14 cellular contexts compared by ENCODE assay signal in the genomic region with DNA sequence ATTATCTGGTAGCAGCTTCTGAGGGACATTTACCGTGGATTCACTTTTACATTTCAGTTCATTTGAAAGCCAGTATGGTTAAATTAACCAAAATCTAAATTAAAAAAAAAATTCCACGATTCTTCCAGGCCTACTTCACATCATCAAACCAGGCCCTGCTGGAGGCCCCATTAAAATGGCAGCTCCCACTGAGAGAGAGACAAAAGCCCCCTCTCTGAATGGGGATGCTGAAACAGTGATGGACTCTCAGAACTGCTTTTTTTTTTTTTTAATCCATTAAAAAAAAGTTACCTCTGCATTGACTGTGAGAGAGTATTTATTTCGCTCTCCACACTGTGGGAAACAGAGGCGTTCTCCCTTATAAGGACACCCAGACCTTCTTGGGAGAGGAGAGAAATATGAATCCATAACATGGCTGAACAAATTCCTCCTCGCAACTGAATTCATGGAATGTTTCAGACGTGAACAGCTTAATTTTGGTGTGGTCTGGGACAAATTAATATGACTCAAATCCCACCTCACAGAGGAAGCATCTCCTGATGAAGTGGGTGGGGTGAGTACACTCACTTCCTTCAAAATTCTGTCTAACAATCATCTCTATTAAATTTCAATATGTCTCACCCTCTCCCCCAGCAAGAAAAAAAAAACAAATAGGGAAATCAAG.
DNase-seq lines count a peak whose midpoint lies in the region; ATAC-seq, FAIRE-seq and TF ChIP-seq lines count a peak whose summit lies in the region.
"Had no signal": no experiment of that assay in that cellular context is flagged by ENCODE, and none has a peak within 500 bp of the region (broad histone marks: within the 10 kb centered on the region; RNA-seq: fewer than 3 reads in every experiment).

No MANE protein-coding gene starts in this region.

- FAIRE-seq in frontal cortex (lab: Jason Lieb, UNC), result no peak

- ATAC-seq in GM23338 (peak; percentile 73), HG02798 (IDR thresholded peaks at IDR 0.05; ENCODE audit: poor library complexity, unreplicated experiment) (no peak)

- H3K36me3 ChIP-seq in GM23338 (ENCODE audit: insufficient read depth) (no peaks in the 10 kb centered on the region), SJSA1 (no peaks in the 10 kb centered on the region), osteoblast (ENCODE audit: insufficient read depth, low read length) (no peaks in the 10 kb centered on the region)

- peaks cover 35% of the 10 kb centered on the region for H3K27me3 Mint-ChIP-seq in GM23338 (ENCODE audit: insufficient read depth, low read depth, poor library complexity)
- H3K27me3 Mint-ChIP-seq: activated naive CD8-positive, alpha-beta T cell had no signal

- no peaks in the 10 kb centered on the region for H4K20me1 ChIP-seq in GM23338 (replicated peaks; ENCODE audit: insufficient read depth)
- no peaks in the 10 kb centered on the region for H4K20me1 ChIP-seq in osteoblast (ENCODE audit: insufficient read depth, low read length)

- H3K4me1 ChIP-seq in GM23338 (ENCODE audit: insufficient read depth), result peaks cover 30% of the 10 kb centered on the region
- peaks cover 61% of the 10 kb centered on the region for H3K4me1 ChIP-seq in SJSA1 (replicated peaks)
- H3K4me1 ChIP-seq in osteoblast (ENCODE audit: insufficient read depth, low read length), result peaks cover 17% of the 10 kb centered on the region

- no peaks in the 10 kb centered on the region for H3K36me3 Mint-ChIP-seq in GM23338 (ENCODE audit: low read depth)
- H3K36me3 Mint-ChIP-seq: activated naive CD8-positive, alpha-beta T cell had no signal

- H3F3A ChIP-seq in GM23338 (replicated peaks; ENCODE audit: low read depth), result no peaks in the 10 kb centered on the region

- H3K4me3 ChIP-seq in GM23338 (peak overlapping the region; percentile 53), SJSA1 (no peak overlapping the region), fibroblast of mammary gland (ENCODE audit: control insufficient read depth, low read depth, low read length) (no peak overlapping the region), osteoblast (ENCODE audit: insufficient read depth, low read length) (peak overlapping the region; percentile 69)

- TF ChIP-seq CTCF in GM23338 (conservative IDR thresholded peaks at IDR 0.05; ENCODE audit: low read depth in 2 of 2), result no peak
- no peak for TF ChIP-seq CTCF in fibroblast of mammary gland (conservative IDR thresholded peaks at IDR 0.05; ENCODE audit: control insufficient read depth, insufficient read depth, low read depth, low read length)
- TF ChIP-seq CTCF in osteoblast (IDR thresholded peaks at IDR 0.05; ENCODE audit: extremely low read depth, low read depth, low read length), result no peak

- H3K27me3 ChIP-seq in GM23338 (ENCODE audit: insufficient read depth) (peaks cover 45% of the 10 kb centered on the region), SJSA1 (replicated peaks) (no peaks in the 10 kb centered on the region), osteoblast (ENCODE audit: insufficient read depth, low read length) (no peaks in the 10 kb centered on the region)

- H3K4me2 ChIP-seq in GM23338 (peak overlapping the region; percentile 79), osteoblast (ENCODE audit: insufficient read depth, low read length) (peak overlapping the region; percentile 91)

- no peak overlapping the region for H2AFZ ChIP-seq in GM23338
- peak overlapping the region; percentile 60 for H2AFZ ChIP-seq in osteoblast (ENCODE audit: low read length)

- no peaks in the 10 kb centered on the region; the same call in 2 of the 3 replicates for H3K9me3 Mint-ChIP-seq in GM23338

- peaks cover 41% of the 10 kb centered on the region for H3K4me1 Mint-ChIP-seq in GM23338

- H3K9me3 ChIP-seq in SJSA1 (replicated peaks) (no peaks in the 10 kb centered on the region), osteoblast (ENCODE audit: low read depth, low read length) (no peaks in the 10 kb centered on the region)

- H3K27ac Mint-ChIP-seq in GM23338, result peak overlapping the region; percentile 56
- H3K27ac Mint-ChIP-seq: activated naive CD8-positive, alpha-beta T cell had no signal

- peak overlapping the region; percentile 72 for H3K4me3 Mint-ChIP-seq in GM23338
- H3K4me3 Mint-ChIP-seq: activated naive CD8-positive, alpha-beta T cell had no signal

- H3K27ac ChIP-seq in GM23338 (ENCODE audit: low read depth) (no peak overlapping the region), SJSA1 (peak overlapping the region; percentile 93), osteoblast (ENCODE audit: low read depth, low read length) (peak overlapping the region; percentile 94)

- DNase-seq in GM23338 (ENCODE audit: low spot score) (peak; percentile 61), SJSA1 (ENCODE audit: low read depth in 1 of 2, low spot score in 2 of 2) (peak; percentile 44 to 62), fibroblast of mammary gland (ENCODE audit: low read depth) (peak; percentile 72), osteoblast (ENCODE audit: insufficient read length, low spot score, missing footprints) (no peak), SW480 (ENCODE audit: low spot score) (no peak), activated T-cell treated with anti-CD3 and anti-CD28 coated beads for 4 hours (no peak), frontal cortex (ENCODE audit: low spot score in 2 of 2) (no peak)
- DNase-seq: activated CD4-positive, alpha-beta T cell treated with anti-CD3 and anti-CD28 coated beads for 48 hours; DND-41; NCI-H1092; NCI-H82; stimulated activated CD8-positive, alpha-beta memory T cell treated with anti-CD3 and anti-CD28 coated beads, Interleukin-4, amount 100 ng/mL, for 48 hours had no signal

- no peaks in the 10 kb centered on the region for H3K9me2 ChIP-seq in GM23338 (ENCODE audit: insufficient read depth)

- H3K79me2 ChIP-seq in GM23338 (replicated peaks; ENCODE audit: insufficient read depth) (no peaks in the 10 kb centered on the region), osteoblast (ENCODE audit: insufficient read depth, low read length) (no peaks in the 10 kb centered on the region)

TF ChIP-seq in GM23338, 12 proteins besides CTCF, POLR2A, EP300 and RAD21:
- TF ChIP-seq, protein P1, sequence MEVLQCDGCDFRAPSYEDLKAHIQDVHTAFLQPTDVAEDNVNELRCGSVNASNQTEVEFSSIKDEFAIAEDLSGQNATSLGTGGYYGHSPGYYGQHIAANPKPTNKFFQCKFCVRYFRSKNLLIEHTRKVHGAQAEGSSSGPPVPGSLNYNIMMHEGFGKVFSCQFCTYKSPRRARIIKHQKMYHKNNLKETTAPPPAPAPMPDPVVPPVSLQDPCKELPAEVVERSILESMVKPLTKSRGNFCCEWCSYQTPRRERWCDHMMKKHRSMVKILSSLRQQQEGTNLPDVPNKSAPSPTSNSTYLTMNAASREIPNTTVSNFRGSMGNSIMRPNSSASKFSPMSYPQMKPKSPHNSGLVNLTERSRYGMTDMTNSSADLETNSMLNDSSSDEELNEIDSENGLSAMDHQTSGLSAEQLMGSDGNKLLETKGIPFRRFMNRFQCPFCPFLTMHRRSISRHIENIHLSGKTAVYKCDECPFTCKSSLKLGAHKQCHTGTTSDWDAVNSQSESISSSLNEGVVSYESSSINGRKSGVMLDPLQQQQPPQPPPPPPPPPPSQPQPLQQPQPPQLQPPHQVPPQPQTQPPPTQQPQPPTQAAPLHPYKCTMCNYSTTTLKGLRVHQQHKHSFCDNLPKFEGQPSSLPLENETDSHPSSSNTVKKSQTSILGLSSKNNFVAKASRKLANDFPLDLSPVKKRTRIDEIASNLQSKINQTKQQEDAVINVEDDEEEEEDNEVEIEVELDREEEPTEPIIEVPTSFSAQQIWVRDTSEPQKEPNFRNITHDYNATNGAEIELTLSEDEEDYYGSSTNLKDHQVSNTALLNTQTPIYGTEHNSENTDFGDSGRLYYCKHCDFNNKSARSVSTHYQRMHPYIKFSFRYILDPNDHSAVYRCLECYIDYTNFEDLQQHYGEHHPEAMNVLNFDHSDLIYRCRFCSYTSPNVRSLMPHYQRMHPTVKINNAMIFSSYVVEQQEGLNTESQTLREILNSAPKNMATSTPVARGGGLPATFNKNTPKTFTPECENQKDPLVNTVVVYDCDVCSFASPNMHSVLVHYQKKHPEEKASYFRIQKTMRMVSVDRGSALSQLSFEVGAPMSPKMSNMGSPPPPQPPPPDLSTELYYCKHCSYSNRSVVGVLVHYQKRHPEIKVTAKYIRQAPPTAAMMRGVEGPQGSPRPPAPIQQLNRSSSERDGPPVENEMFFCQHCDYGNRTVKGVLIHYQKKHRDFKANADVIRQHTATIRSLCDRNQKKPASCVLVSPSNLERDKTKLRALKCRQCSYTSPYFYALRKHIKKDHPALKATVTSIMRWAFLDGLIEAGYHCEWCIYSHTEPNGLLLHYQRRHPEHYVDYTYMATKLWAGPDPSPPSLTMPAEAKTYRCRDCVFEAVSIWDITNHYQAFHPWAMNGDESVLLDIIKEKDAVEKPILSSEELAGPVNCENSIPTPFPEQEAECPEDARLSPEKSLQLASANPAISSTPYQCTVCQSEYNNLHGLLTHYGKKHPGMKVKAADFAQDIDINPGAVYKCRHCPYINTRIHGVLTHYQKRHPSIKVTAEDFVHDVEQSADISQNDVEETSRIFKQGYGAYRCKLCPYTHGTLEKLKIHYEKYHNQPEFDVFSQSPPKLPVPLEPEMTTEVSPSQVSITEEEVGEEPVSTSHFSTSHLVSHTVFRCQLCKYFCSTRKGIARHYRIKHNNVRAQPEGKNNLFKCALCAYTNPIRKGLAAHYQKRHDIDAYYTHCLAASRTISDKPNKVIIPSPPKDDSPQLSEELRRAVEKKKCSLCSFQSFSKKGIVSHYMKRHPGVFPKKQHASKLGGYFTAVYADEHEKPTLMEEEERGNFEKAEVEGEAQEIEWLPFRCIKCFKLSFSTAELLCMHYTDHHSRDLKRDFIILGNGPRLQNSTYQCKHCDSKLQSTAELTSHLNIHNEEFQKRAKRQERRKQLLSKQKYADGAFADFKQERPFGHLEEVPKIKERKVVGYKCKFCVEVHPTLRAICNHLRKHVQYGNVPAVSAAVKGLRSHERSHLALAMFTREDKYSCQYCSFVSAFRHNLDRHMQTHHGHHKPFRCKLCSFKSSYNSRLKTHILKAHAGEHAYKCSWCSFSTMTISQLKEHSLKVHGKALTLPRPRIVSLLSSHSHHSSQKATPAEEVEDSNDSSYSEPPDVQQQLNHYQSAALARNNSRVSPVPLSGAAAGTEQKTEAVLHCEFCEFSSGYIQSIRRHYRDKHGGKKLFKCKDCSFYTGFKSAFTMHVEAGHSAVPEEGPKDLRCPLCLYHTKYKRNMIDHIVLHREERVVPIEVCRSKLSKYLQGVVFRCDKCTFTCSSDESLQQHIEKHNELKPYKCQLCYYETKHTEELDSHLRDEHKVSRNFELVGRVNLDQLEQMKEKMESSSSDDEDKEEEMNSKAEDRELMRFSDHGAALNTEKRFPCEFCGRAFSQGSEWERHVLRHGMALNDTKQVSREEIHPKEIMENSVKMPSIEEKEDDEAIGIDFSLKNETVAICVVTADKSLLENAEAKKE (CRISPR knock-in tag; IDR thresholded peaks at IDR 0.05), result no peak
- peak; percentile 83; the same call in 1 of the 2 replicates for TF ChIP-seq NANOG (IDR thresholded peaks at IDR 0.05; ENCODE audit: borderline replicate concordance)
TF ChIP-seq in GM23338: peak in this region for 1.

Comparison
In these comparisons a context has a peak if more than half of its experiments do, and no peak if none do; other contexts are left out.
1. DNase-seq: peak in GM23338 (single experiment), SJSA1 (2 of 2) and fibroblast of mammary gland (single experiment); none in osteoblast (single experiment), SW480 (single experiment), activated T-cell treated with anti-CD3 and anti-CD28 coated beads for 4 hours (single experiment) and frontal cortex (0 of 2).
2. H3K4me3 ChIP-seq: peak in GM23338 (single experiment) and osteoblast (single experiment); none in SJSA1 (single experiment) and fibroblast of mammary gland (single experiment).